8 cellular contexts compared by ENCODE assay signal in the genomic region with DNA sequence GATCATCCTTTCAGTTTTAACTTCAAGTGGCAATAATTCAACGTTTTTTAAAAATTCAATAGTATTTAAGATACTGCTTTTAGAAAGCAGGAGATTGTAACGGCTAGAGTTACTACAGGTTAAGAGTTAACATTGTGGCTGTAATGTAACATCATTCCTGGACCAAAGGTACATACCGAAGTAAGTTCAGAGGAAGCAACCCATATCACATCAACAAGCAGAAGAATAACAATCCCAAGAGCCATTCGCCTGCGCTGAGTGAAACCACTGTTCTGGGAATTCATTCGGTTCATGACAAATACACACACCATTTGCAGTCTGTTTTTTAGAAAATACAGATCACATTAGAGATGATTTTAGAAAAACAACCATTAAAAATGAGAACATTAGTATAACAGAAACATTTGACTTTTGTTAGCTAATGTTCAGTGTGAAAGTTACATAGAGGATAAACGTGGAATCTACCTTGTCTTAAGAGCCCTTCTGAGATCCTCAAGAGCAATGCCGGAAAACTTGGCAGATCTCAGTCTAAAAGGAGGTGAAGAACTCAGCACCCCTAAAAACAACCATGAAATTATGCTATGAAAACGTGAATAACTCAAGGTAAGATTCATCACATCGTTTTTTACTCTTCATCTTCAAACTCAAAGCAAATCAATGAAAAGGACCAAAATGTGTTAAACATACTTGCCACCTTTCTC. TPM values are rescaled to one million over a fixed set of nuclear protein-coding genes. Genes with fewer than 3 reads are reported as not detected.
DNase-seq lines count a peak whose midpoint lies in the region; ATAC-seq, FAIRE-seq and TF ChIP-seq lines count a peak whose summit lies in the region.

No MANE protein-coding gene starts in this region.

- peaks cover 29% of the 10 kb centered on the region for H3K4me1 Mint-ChIP-seq in activated CD8-positive, alpha-beta T cell treated with anti-CD3 and anti-CD28 coated beads, Interleukin-2, amount 10 ng/mL, durations not matched to agents 7 days and 5 days (ENCODE audit: low read depth)
- H3K4me1 Mint-ChIP-seq in stimulated activated memory B cell treated with anti-CD40 and anti-IgM and Interleukin-4, amounts not matched to agents 10 μg/mL and 1 μg/mL and 100 μg/mL, for 72 hours = peaks cover 23% of the 10 kb centered on the region

- WGBS in heart left ventricle, 4 donors = 12 to 22% (median 19%) methylated on average over 10 of the region's 10 CpGs

- H3K4me3 ChIP-seq in heart left ventricle (peak overlapping the region; percentile 68 to 97 (median 88)), iPS-20b (ENCODE audit: low read length) (peak overlapping the region; percentile 85)

- FAIRE-seq in D721Med (lab: Jason Lieb, UNC) = no peak

- no peaks in the 10 kb centered on the region for H3K27me3 Mint-ChIP-seq in activated CD8-positive, alpha-beta T cell treated with anti-CD3 and anti-CD28 coated beads, Interleukin-2, amount 10 ng/mL, durations not matched to agents 7 days and 5 days (ENCODE audit: low read depth)
- no peaks in the 10 kb centered on the region for H3K27me3 Mint-ChIP-seq in stimulated activated memory B cell treated with anti-CD40 and anti-IgM and Interleukin-4, amounts not matched to agents 10 μg/mL and 1 μg/mL and 100 μg/mL, for 72 hours

- H3K9me3 Mint-ChIP-seq in activated CD8-positive, alpha-beta T cell treated with anti-CD3 and anti-CD28 coated beads, Interleukin-2, amount 10 ng/mL, durations not matched to agents 7 days and 5 days (ENCODE audit: insufficient read depth) = no peaks in the 10 kb centered on the region
- no peaks in the 10 kb centered on the region for H3K9me3 Mint-ChIP-seq in stimulated activated memory B cell treated with anti-CD40 and anti-IgM and Interleukin-4, amounts not matched to agents 10 μg/mL and 1 μg/mL and 100 μg/mL, for 72 hours

- peak overlapping the region; percentile 93 for H3K4me3 Mint-ChIP-seq in activated CD8-positive, alpha-beta T cell treated with anti-CD3 and anti-CD28 coated beads, Interleukin-2, amount 10 ng/mL, durations not matched to agents 7 days and 5 days
- peak overlapping the region; percentile 85 for H3K4me3 Mint-ChIP-seq in stimulated activated memory B cell treated with anti-CD40 and anti-IgM and Interleukin-4, amounts not matched to agents 10 μg/mL and 1 μg/mL and 100 μg/mL, for 72 hours

- H3K36me3 ChIP-seq in heart left ventricle = peaks cover 0 to 39% (median 21%) of the 10 kb centered on the region in 9 donors
- H3K36me3 ChIP-seq in iPS-20b (ENCODE audit: insufficient read depth, low read depth, low read length) = peaks cover 10% of the 10 kb centered on the region; the same call in 1 of the 2 replicates

- POLR2A ChIA-PET in activated CD8-positive, alpha-beta T cell treated with anti-CD3 and anti-CD28 coated beads, Interleukin-2, amount 10 ng/mL, durations not matched to agents 7 days and 5 days (lab: Charles Lee) = interaction anchor here (1.7 to 3.0 kb wide), 2 partner anchors 133 to 139 kb away, joined by 8 to 47 read pairs; a partner anchor contains a TSS

- DNase-seq in heart left ventricle (no peak), Right ventricle myocardium superior (no peak), D721Med (ENCODE audit: insufficient read length, low spot score) (no peak), NCI-H446 treated with DMSO at 0.1 percent for 48 hours (lab: John Stamatoyannopoulos, UW) (no peak)
- DNase-seq in activated CD8-positive, alpha-beta T cell treated with anti-CD3 and anti-CD28 coated beads, Interleukin-2, amount 10 ng/mL, durations not matched to agents 7 days and 5 days = no peak
- DNase-seq in stimulated activated CD4-positive, alpha-beta T cell treated with anti-CD3 and anti-CD28 coated beads, Interleukin-12 subunit alpha, Interleukin-12 subunit beta, amount 100 ng/mL, for 4 hours = no peak

- H3K36me3 Mint-ChIP-seq in activated CD8-positive, alpha-beta T cell treated with anti-CD3 and anti-CD28 coated beads, Interleukin-2, amount 10 ng/mL, durations not matched to agents 7 days and 5 days (ENCODE audit: low read depth) = peaks cover 23% of the 10 kb centered on the region
- peaks cover 16% of the 10 kb centered on the region for H3K36me3 Mint-ChIP-seq in stimulated activated memory B cell treated with anti-CD40 and anti-IgM and Interleukin-4, amounts not matched to agents 10 μg/mL and 1 μg/mL and 100 μg/mL, for 72 hours

- no peak for TF ChIP-seq POLR2A in heart left ventricle (IDR thresholded peaks at IDR 0.05)

- H3K9me3 ChIP-seq in heart left ventricle (no peaks in the 10 kb centered on the region), iPS-20b (ENCODE audit: insufficient read depth, low read depth, low read length) (no peaks in the 10 kb centered on the region)

- H3K4me1 ChIP-seq in heart left ventricle (peaks cover 0 to 30% (median 17%) of the 10 kb centered on the region in 12 donors), iPS-20b (ENCODE audit: insufficient read depth, low read length) (peaks cover 5% of the 10 kb centered on the region; the same call in 1 of the 2 replicates)

- peak overlapping the region; percentile 99 for H3K27ac Mint-ChIP-seq in activated CD8-positive, alpha-beta T cell treated with anti-CD3 and anti-CD28 coated beads, Interleukin-2, amount 10 ng/mL, durations not matched to agents 7 days and 5 days
- H3K27ac Mint-ChIP-seq in stimulated activated memory B cell treated with anti-CD40 and anti-IgM and Interleukin-4, amounts not matched to agents 10 μg/mL and 1 μg/mL and 100 μg/mL, for 72 hours = peak overlapping the region; percentile 90

- H3K27me3 ChIP-seq in heart left ventricle (no peaks in the 10 kb centered on the region), iPS-20b (ENCODE audit: insufficient read depth, low read length) (no peaks in the 10 kb centered on the region)

- intact Hi-C loops in heart left ventricle (cut with DNase I) (loop anchor here in 7 of 10 donors (5.0 to 10.0 kb wide), 4 partner anchors 62 to 137 kb away; a partner anchor contains a TSS), Right ventricle myocardium superior (cut with DNase I) (loop anchor here (10.0 kb wide), 1 partner anchor 140 kb away; a partner anchor contains a TSS)

- TF ChIP-seq CTCF in heart left ventricle (IDR thresholded peaks at IDR 0.05) (no peak), D721Med (IDR thresholded peaks at IDR 0.05; ENCODE audit: insufficient read depth, missing control alignments) (no peak)

- ATAC-seq in heart left ventricle (no peak), Right ventricle myocardium superior (ENCODE audit: poor library complexity) (no peak)
- ATAC-seq in activated CD8-positive, alpha-beta T cell treated with anti-CD3 and anti-CD28 coated beads, Interleukin-2, amount 10 ng/mL, durations not matched to agents 7 days and 5 days = no peak
- no peak for ATAC-seq in stimulated activated memory B cell treated with anti-CD40 and anti-IgM and Interleukin-4, amounts not matched to agents 10 μg/mL and 1 μg/mL and 100 μg/mL, for 72 hours

- CTCF ChIA-PET in activated CD8-positive, alpha-beta T cell treated with anti-CD3 and anti-CD28 coated beads, Interleukin-2, amount 10 ng/mL, durations not matched to agents 7 days and 5 days (lab: Charles Lee) = interaction anchor here (1.7 to 2.3 kb wide), 2 partner anchors 133 to 224 kb away, joined by 6 to 7 read pairs; no protein-coding TSS in a partner anchor

- H3K9ac ChIP-seq in iPS-20b (ENCODE audit: low read depth, low read length) = peak overlapping the region; percentile 80; the same call in 1 of the 2 replicates

- H3K27ac ChIP-seq in heart left ventricle (peak overlapping the region in 9 of 12 donors; percentile 91 to 98 (median 97)), iPS-20b (ENCODE audit: low read length) (no peak overlapping the region)

RNA-seq across cellular contexts. Expression of a gene that starts 1.3 kb away (rescaled TPM):
- 10 to 100 TPM; 38.2 to 97.2 (median 63.9) TPM for total RNA-seq in heart left ventricle
- 10 to 100 TPM; 22.6 to 39.0 TPM for polyA plus RNA-seq in heart left ventricle
- 51.3 TPM for total RNA-seq in Right ventricle myocardium superior
- total RNA-seq in activated CD8-positive, alpha-beta T cell treated with anti-CD3 and anti-CD28 coated beads, Interleukin-2, amount 10 ng/mL, durations not matched to agents 7 days and 5 days = 10 to 100 TPM; 16.5 to 17.1 TPM
